ENCODE assay signal across 8 cellular contexts in genomic region chr19:18379803-18380747, GRCh38. TPM values are rescaled to one million over a fixed set of nuclear protein-coding genes. Genes with fewer than 3 reads are reported as not detected.
DNase-seq lines count a peak whose midpoint lies in the region; ATAC-seq and TF ChIP-seq lines count a peak whose summit lies in the region.

No MANE protein-coding gene starts in this region.

- H3K36me3 Mint-ChIP-seq in chondrocyte (ENCODE audit: low read depth) (no peaks in the 10 kb centered on the region), mesothelial cell of epicardium (no peaks in the 10 kb centered on the region)

- peak overlapping the region; percentile 22 for H3K27ac Mint-ChIP-seq in chondrocyte (ENCODE audit: unreplicated experiment)
- peak overlapping the region; percentile 66 for H3K27ac Mint-ChIP-seq in mesothelial cell of epicardium
- no peak overlapping the region for H3K27ac Mint-ChIP-seq in stimulated activated naive CD8-positive, alpha-beta T cell treated with anti-CD3 and anti-CD28 coated beads, Interleukin-15, amount 100 ng/mL, for 72 hours

- TF ChIP-seq CTCF in AG09319 (IDR thresholded peaks at IDR 0.05; ENCODE audit: low read depth, low read length) (no peak), chondrocyte (IDR thresholded peaks at IDR 0.05) (no peak), mesothelial cell of epicardium (IDR thresholded peaks at IDR 0.05; ENCODE audit: unreplicated experiment) (no peak)

- H3K27me3 Mint-ChIP-seq in chondrocyte (ENCODE audit: low read depth) (no peaks in the 10 kb centered on the region), mesothelial cell of epicardium (ENCODE audit: low read depth) (no peaks in the 10 kb centered on the region)
- peaks cover 29% of the 10 kb centered on the region for H3K27me3 Mint-ChIP-seq in stimulated activated naive CD8-positive, alpha-beta T cell treated with anti-CD3 and anti-CD28 coated beads, Interleukin-15, amount 100 ng/mL, for 72 hours

- DNase-seq in AG09319 (ENCODE audit: extremely low read depth, low read depth) (peak; percentile 84), NCI-H146 treated with DMSO at 0.1 percent for 48 hours (lab: John Stamatoyannopoulos, UW; ENCODE audit: unreplicated experiment) (peak; percentile 55), chondrocyte (ENCODE audit: low spot score) (no peak), mesothelial cell of epicardium (ENCODE audit: low spot score in 2 of 2, unreplicated experiment in 2 of 2) (no peak), SK-N-DZ (ENCODE audit: low spot score) (no peak)
- DNase-seq in stimulated activated CD4-positive, alpha-beta T cell treated with anti-CD3 and anti-CD28 coated beads, Interleukin-15, amount 100 ng/mL, for 24 hours = no peak
- no peak for DNase-seq in stimulated activated naive CD8-positive, alpha-beta T cell treated with anti-CD3 and anti-CD28 coated beads, Interleukin-15, Interleukin-2, amounts not matched to agents 100 U/mL and 50 U/mL, for 24 hours
- no peak for DNase-seq in stimulated activated naive CD8-positive, alpha-beta T cell treated with anti-CD3 and anti-CD28 coated beads, Interleukin-15, amount 100 ng/mL, for 72 hours

- H3K9me3 Mint-ChIP-seq in chondrocyte (ENCODE audit: low read depth) (no peaks in the 10 kb centered on the region), mesothelial cell of epicardium (no peaks in the 10 kb centered on the region)
- no peaks in the 10 kb centered on the region for H3K9me3 Mint-ChIP-seq in stimulated activated naive CD8-positive, alpha-beta T cell treated with anti-CD3 and anti-CD28 coated beads, Interleukin-15, amount 100 ng/mL, for 72 hours

- no peak for ATAC-seq in stimulated activated naive CD8-positive, alpha-beta T cell treated with anti-CD3 and anti-CD28 coated beads, Interleukin-15, Interleukin-2, amounts not matched to agents 100 U/mL and 50 U/mL, for 24 hours
- no peak for ATAC-seq in stimulated activated naive CD8-positive, alpha-beta T cell treated with anti-CD3 and anti-CD28 coated beads, Interleukin-15, amount 100 ng/mL, for 72 hours

- H3K4me1 Mint-ChIP-seq in chondrocyte (ENCODE audit: low read depth) (peaks cover 35% of the 10 kb centered on the region), mesothelial cell of epicardium (peaks cover 25% of the 10 kb centered on the region)
- H3K4me1 Mint-ChIP-seq in stimulated activated naive CD8-positive, alpha-beta T cell treated with anti-CD3 and anti-CD28 coated beads, Interleukin-15, amount 100 ng/mL, for 72 hours = no peaks in the 10 kb centered on the region

- H3K4me3 Mint-ChIP-seq in chondrocyte (ENCODE audit: unreplicated experiment) (no peak overlapping the region), mesothelial cell of epicardium (no peak overlapping the region)
- no peak overlapping the region for H3K4me3 Mint-ChIP-seq in stimulated activated naive CD8-positive, alpha-beta T cell treated with anti-CD3 and anti-CD28 coated beads, Interleukin-15, amount 100 ng/mL, for 72 hours

RNA-seq across cellular contexts. Expression of gene GDF15, which starts 5.9 kb away (rescaled TPM):
- 6.2 to 149 TPM (median 149 TPM) in 3 replicates for total RNA-seq in chondrocyte
- total RNA-seq in mesothelial cell of epicardium = 3.2 to 4.7 TPM (median 3.9 TPM) in 3 replicates
- polyA plus RNA-seq in SK-N-DZ (2014; cell fraction: cytosol; rRNA removed) = 0.28 TPM in 1 of 2 replicates, not detected in the other
- polyA plus RNA-seq in SK-N-DZ (2014; cell fraction: nucleus; rRNA removed) = not detected in 2 replicates

RNA-seq across cellular contexts. Expression of gene LRRC25, which starts 17.3 kb away (rescaled TPM):
- total RNA-seq in chondrocyte (not detected in 3 replicates), mesothelial cell of epicardium (0.18 to 0.29 TPM in 2 of 3 replicates, not detected in the other)
- polyA plus RNA-seq in SK-N-DZ (2014; cell fraction: cytosol; rRNA removed) = 0.10 TPM in 1 of 2 replicates, not detected in the other
- not detected in 2 replicates for polyA plus RNA-seq in SK-N-DZ (2014; cell fraction: nucleus; rRNA removed)

RNA-seq across cellular contexts. Expression of gene SSBP4, which starts 39.1 kb away (rescaled TPM):
- total RNA-seq in chondrocyte (54.8 to 72.3 TPM (median 56.3 TPM) in 3 replicates), mesothelial cell of epicardium (120 to 123 TPM (median 121 TPM) in 3 replicates)
- 123 and 163 TPM in 2 replicates for polyA plus RNA-seq in SK-N-DZ (2014; cell fraction: cytosol; rRNA removed)
- 351 and 529 TPM in 2 replicates for polyA plus RNA-seq in SK-N-DZ (2014; cell fraction: nucleus; rRNA removed)

RNA-seq across cellular contexts. Expression of gene PGPEP1, which starts 39.7 kb away (rescaled TPM):
- total RNA-seq in chondrocyte = 18.6 to 21.5 TPM (median 21.1 TPM) in 3 replicates
- total RNA-seq in mesothelial cell of epicardium = 22.6 to 24.3 TPM (median 23.2 TPM) in 3 replicates
- polyA plus RNA-seq in SK-N-DZ (2014; cell fraction: cytosol; rRNA removed) = 0.05 and 0.13 TPM in 2 replicates
- polyA plus RNA-seq in SK-N-DZ (2014; cell fraction: nucleus; rRNA removed) = not detected in 2 replicates

RNA-seq across cellular contexts. Expression of gene LSM4, which starts 57.2 kb away (rescaled TPM):
- total RNA-seq in chondrocyte (68.1 to 84.8 TPM (median 73.0 TPM) in 3 replicates), mesothelial cell of epicardium (112 to 119 TPM (median 114 TPM) in 3 replicates)
- polyA plus RNA-seq in SK-N-DZ (2014; cell fraction: cytosol; rRNA removed) = 531 and 764 TPM in 2 replicates
- 542 and 583 TPM in 2 replicates for polyA plus RNA-seq in SK-N-DZ (2014; cell fraction: nucleus; rRNA removed)

Comparison
In these comparisons a context has a peak if more than half of its experiments do, and no peak if none do; other contexts are left out.
1. DNase-seq: peak in AG09319 (single experiment) and NCI-H146 treated with DMSO at 0.1 percent for 48 hours (single experiment); none in chondrocyte (single experiment), mesothelial cell of epicardium (0 of 2), stimulated activated CD4-positive, alpha-beta T cell treated with anti-CD3 and anti-CD28 coated beads, Interleukin-15, amount 100 ng/mL, for 24 hours (single experiment), stimulated activated naive CD8-positive, alpha-beta T cell treated with anti-CD3 and anti-CD28 coated beads, Interleukin-15, Interleukin-2, amounts not matched to agents 100 U/mL and 50 U/mL, for 24 hours (single experiment), SK-N-DZ (single experiment) and stimulated activated naive CD8-positive, alpha-beta T cell treated with anti-CD3 and anti-CD28 coated beads, Interleukin-15, amount 100 ng/mL, for 72 hours (0 of 2).
2. H3K27ac Mint-ChIP-seq: peak in chondrocyte (single experiment) and mesothelial cell of epicardium (single experiment); none in stimulated activated naive CD8-positive, alpha-beta T cell treated with anti-CD3 and anti-CD28 coated beads, Interleukin-15, amount 100 ng/mL, for 72 hours (0 of 2).